Comparison of ENCODE assay signal across 15 cellular contexts in the genomic region with DNA sequence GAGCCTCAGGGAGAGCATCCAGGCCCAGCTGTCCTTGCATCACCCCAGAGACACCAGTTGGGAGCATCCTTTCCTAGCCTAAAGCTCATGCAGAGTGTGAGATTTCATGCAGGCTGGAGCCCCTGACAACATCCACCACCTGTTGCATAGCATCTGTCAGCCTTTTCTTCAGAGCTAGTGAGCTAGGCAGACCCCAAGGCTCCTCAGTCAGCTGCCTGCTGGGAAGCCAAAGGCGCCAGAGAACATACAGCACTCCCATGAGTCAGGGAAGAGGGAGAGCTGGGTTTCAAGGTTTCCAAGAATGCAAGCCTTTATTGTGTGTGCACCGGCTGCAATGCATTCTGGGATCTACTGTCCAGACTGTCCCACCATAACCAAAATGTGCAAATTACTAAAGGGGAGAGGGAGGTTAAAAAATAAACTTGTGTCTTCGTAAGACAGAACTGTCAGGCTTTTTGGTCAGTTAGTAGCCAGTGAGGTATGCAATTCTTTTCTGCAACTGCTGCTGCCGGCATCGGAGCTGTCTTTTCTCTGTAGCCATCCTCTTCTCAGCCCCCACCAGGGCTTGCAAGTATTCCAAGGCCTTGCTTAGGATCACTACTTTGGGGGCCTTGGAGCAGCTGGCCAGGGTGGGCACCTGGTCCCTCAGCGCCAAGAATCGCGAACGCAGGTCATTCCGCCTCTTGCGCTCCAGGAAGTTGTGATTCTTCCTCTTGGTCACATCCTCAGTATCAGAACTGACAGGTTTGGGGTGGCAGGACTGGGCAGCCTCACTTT. TPM values are rescaled to one million over a fixed set of nuclear protein-coding genes. Genes with fewer than 3 reads are reported as not detected.
DNase-seq lines count a peak whose midpoint lies in the region; ATAC-seq, FAIRE-seq and TF ChIP-seq lines count a peak whose summit lies in the region.
"Had no signal": no experiment of that assay in that cellular context is flagged by ENCODE, and none has a peak within 500 bp of the region (broad histone marks: within the 10 kb centered on the region; RNA-seq: fewer than 3 reads in every experiment).

No MANE protein-coding gene starts in this region.

- no peak overlapping the region for H2AFZ ChIP-seq in HepG2 (ENCODE audit: low read length)

- no TSS peak for BruUV-seq in HepG2 (replicated peaks; lab: Mats Ljungman, UMichigan)

- no peak for DNase-seq in HepG2 (ENCODE audit: low spot score)
- DNase-seq in right lobe of liver = no peak
- DNase-seq in foreskin melanocyte = peak; percentile 47
- no peak for DNase-seq in prostate gland (ENCODE audit: low spot score)
- DNase-seq in GM19240 (ENCODE audit: insufficient read length, low spot score) = no peak
- DNase-seq in Kasumi-1 (lab: John Stamatoyannopoulos, UW) = no peak
- DNase-seq in Right ventricle myocardium inferior (ENCODE audit: missing footprints) = no peak
- DNase-seq: activated CD4-positive, alpha-beta T cell treated with anti-CD3 and anti-CD28 coated beads for 4 hours; NCI-H345; stimulated activated CD4-positive, alpha-beta T cell treated with anti-CD3 and anti-CD28 coated beads, Interleukin-2, amount 100 ng/mL, for 48 hours; stomach had no signal

- no peak for FAIRE-seq in HepG2 (lab: Jason Lieb, UNC)

- no peaks in the 10 kb centered on the region for H4K20me1 ChIP-seq in HepG2 (ENCODE audit: insufficient read depth, low read length)

- intact Hi-C loops in HepG2 (cut with micrococcal nuclease; ENCODE audit: unreplicated experiment) (no loop called here), right lobe of liver (cut with DNase I) (no loop called here), prostate gland (cut with DNase I) (no loop called here), Right ventricle myocardium inferior (cut with DNase I) (no loop called here)

- H3K9me3 ChIP-seq in HepG2 (ENCODE audit: low read length) = no peaks in the 10 kb centered on the region
- H3K9me3 ChIP-seq in right lobe of liver = no peaks in the 10 kb centered on the region
- no peaks in the 10 kb centered on the region for H3K9me3 ChIP-seq in prostate gland
- H3K9me3 ChIP-seq: gastroesophageal sphincter, stomach had no signal

- ATAC-seq in HepG2 = no peak
- no peak for ATAC-seq in right lobe of liver
- ATAC-seq in Right ventricle myocardium inferior = no peak
- ATAC-seq: gastroesophageal sphincter had no signal

- 0 out of 6 replicates have a peak overlapping the region, but pooled peaks of 1 of the 3 experiments have one; percentile 4 for H3K4me3 ChIP-seq in HepG2 (replicated peaks in 1 of 3; ENCODE audit: insufficient read depth in 1 of 3, low read depth in 2 of 3, low read length in 3 of 3)
- no peak overlapping the region for H3K4me3 ChIP-seq in right lobe of liver
- H3K4me3 ChIP-seq in prostate gland = no peak overlapping the region
- H3K4me3 ChIP-seq: coronary artery, gastroesophageal sphincter, SK-N-MC, stomach had no signal

- H3K27me3 ChIP-seq in HepG2 (ENCODE audit: control insufficient read depth in 1 of 2, insufficient read depth in 2 of 2, low read length in 2 of 2) (peaks cover 0 to 30% of the 10 kb centered on the region in 2 experiments; a peak in 2 of 5 replicates), right lobe of liver (no peaks in the 10 kb centered on the region), prostate gland (replicated peaks; ENCODE audit: insufficient read depth) (no peaks in the 10 kb centered on the region)

- no peak overlapping the region for H3K9ac ChIP-seq in HepG2 (ENCODE audit: insufficient read depth, low read depth, low read length)

- in situ Hi-C loops in HepG2 (cut with HindIII; ENCODE audit: extremely low pct_ligation_motif_present, low pct_unique_long_range_greater_than_20kb) = no loop called here

- no peaks in the 10 kb centered on the region for H3K79me2 ChIP-seq in HepG2 (ENCODE audit: insufficient read depth, low read length)

- 0 out of 2 replicates have a peak overlapping the region, but pooled peaks have one; percentile 1 for H3K4me2 ChIP-seq in HepG2 (ENCODE audit: low read depth, low read length)

- no peaks in the 10 kb centered on the region for H3K36me3 ChIP-seq in HepG2 (replicated peaks in 1 of 2; ENCODE audit: control insufficient read depth in 1 of 2, insufficient read depth in 2 of 2, low read length in 2 of 2)
- H3K36me3 ChIP-seq in right lobe of liver = peaks cover 0 to 5% (median 3%) of the 10 kb centered on the region in 4 donors
- no peaks in the 10 kb centered on the region for H3K36me3 ChIP-seq in prostate gland
- H3K36me3 ChIP-seq: gastroesophageal sphincter, stomach had no signal

- WGBS in HepG2 (ENCODE audit: low lambda C conversion rate) = 64% methylated on average over 11 of the region's 11 CpGs
- 93% methylated on average over 8 of the region's 11 CpGs for WGBS in right lobe of liver (ENCODE audit: insufficient coverage, low coverage, low lambda C conversion rate, missing lambda C conversion rate)
- 88% methylated on average over 11 of the region's 11 CpGs for WGBS in prostate gland

- TF ChIP-seq CTCF in HepG2 (CRISPR knock-in tag; IDR thresholded peaks at IDR 0.05) (no peak), right lobe of liver (IDR thresholded peaks at IDR 0.05) (no peak), prostate gland (IDR thresholded peaks at IDR 0.05) (no peak)

- TF ChIP-seq POLR2A in HepG2 (IDR thresholded peaks at IDR 0.05; ENCODE audit: insufficient read depth in 1 of 2, low read depth in 2 of 2, low read length in 2 of 2) = no peak
- no peak for TF ChIP-seq POLR2A in right lobe of liver (IDR thresholded peaks at IDR 0.05)
- peak; percentile 14; the same call in 1 of the 2 replicates for TF ChIP-seq POLR2A in Raji (IDR thresholded peaks at IDR 0.05; ENCODE audit: insufficient read depth, low read depth, low read length)
- TF ChIP-seq POLR2A in prostate gland (IDR thresholded peaks at IDR 0.05) = no peak

- H3K4me1 ChIP-seq in HepG2 (ENCODE audit: insufficient read depth, low read length) = peaks cover 54% of the 10 kb centered on the region
- peaks cover 0 to 36% (median 15%) of the 10 kb centered on the region in 4 donors for H3K4me1 ChIP-seq in right lobe of liver
- H3K4me1 ChIP-seq in prostate gland (replicated peaks) = no peaks in the 10 kb centered on the region

- CTCF ChIA-PET in HepG2 (lab: Yijun Ruan, JAX; ENCODE audit: low intra/inter-chr PET ratio, low total read pairs) = no interaction called here

- POLR2A ChIA-PET in HepG2 (lab: Yijun Ruan, JAX) = interaction anchor here (0.6 to 1.6 kb wide), 2 partner anchors 17 to 80 kb away, joined by 3 to 4 read pairs; no protein-coding TSS in a partner anchor

- no peak overlapping the region for H3K27ac ChIP-seq in HepG2 (ENCODE audit: extremely low read length, insufficient read depth, low read length)
- H3K27ac ChIP-seq in right lobe of liver = no peak overlapping the region
- H3K27ac ChIP-seq in prostate gland = no peak overlapping the region
- H3K27ac ChIP-seq: coronary artery, gastroesophageal sphincter, SK-N-MC, stomach had no signal

- TF ChIP-seq EP300 in HepG2 (IDR thresholded peaks at IDR 0.05; ENCODE audit: low read depth in 2 of 2, low read length in 2 of 2) = no peak
- no peak for TF ChIP-seq EP300 in HepG2 (CRISPR knock-in tag; IDR thresholded peaks at IDR 0.05; ENCODE audit: borderline replicate concordance)

- no peak for TF ChIP-seq RAD21 in HepG2 (CRISPR knock-in tag; IDR thresholded peaks at IDR 0.05)

RNA-seq across cellular contexts. Expression of a gene that starts 4.6 kb away (rescaled TPM):
- total RNA-seq in HepG2 (2016; rRNA removed; fragmentation: Illumina TruSeq; extraction: Trizol) (0.31 and 0.42 TPM in 2 replicates), right lobe of liver (10 to 100 TPM in 2 of 6 experiments, 1 to 10 TPM in 3, under 1 TPM in 1; 0.75 to 20.5 (median 6.1) TPM), prostate gland (10 to 100 TPM; 14.5 to 19.7 TPM), Right ventricle myocardium inferior (1.1 TPM)
- total RNA-seq in HepG2 (2016; cell fraction: cytosol; rRNA removed; fragmentation: Illumina TruSeq; extraction: Trizol; ENCODE audit: low read depth) = 0.20 and 0.26 TPM in 2 replicates
- total RNA-seq in HepG2 (2016; cell fraction: insoluble cytoplasmic fraction; rRNA removed; fragmentation: Illumina TruSeq; extraction: Trizol) = 0.15 and 0.30 TPM in 2 replicates
- total RNA-seq in HepG2 (2016; cell fraction: membrane; rRNA removed; fragmentation: Illumina TruSeq; extraction: Trizol) = 0.28 and 0.34 TPM in 2 replicates
- total RNA-seq in HepG2 (2016; cell fraction: nucleus; rRNA removed; fragmentation: Illumina TruSeq; extraction: Trizol) = 0.38 and 0.62 TPM in 2 replicates
- polyA plus RNA-seq in HepG2 (2011; rRNA removed) = 1.7 and 2.1 TPM in 2 replicates
- 1.7 and 2.2 TPM in 2 replicates for polyA plus RNA-seq in HepG2 (2011; cell fraction: cytosol; rRNA removed)
- 0.77 and 1.6 TPM in 2 replicates for polyA plus RNA-seq in HepG2 (2011; cell fraction: nucleus; rRNA removed)
- polyA plus RNA-seq in HepG2 (2012) = 4.1 and 5.6 TPM in 2 replicates
- 0.14 and 0.15 TPM in 2 replicates for polyA plus RNA-seq in HepG2 (2016; cell fraction: cytosol; fragmentation: Illumina TruSeq; extraction: Trizol; ENCODE audit: low read depth)
- polyA plus RNA-seq in HepG2 (2016; cell fraction: insoluble cytoplasmic fraction; fragmentation: Illumina TruSeq; extraction: Trizol; ENCODE audit: low read depth) = 0.21 and 0.37 TPM in 2 replicates
- polyA plus RNA-seq in HepG2 (2016; cell fraction: membrane; fragmentation: Illumina TruSeq; extraction: Trizol; ENCODE audit: low read depth) = 0.28 and 0.40 TPM in 2 replicates
- 0.29 and 0.42 TPM in 2 replicates for polyA plus RNA-seq in HepG2 (2016; cell fraction: nucleus; fragmentation: Illumina TruSeq; extraction: Trizol; ENCODE audit: insufficient read depth, low read depth)
- polyA minus RNA-seq in HepG2 (2011; rRNA and poly(A)+ RNA removed; ENCODE audit: low replicate concordance) = 2.5 and 7.8 TPM in 2 replicates
- 0.79 and 1.5 TPM in 2 replicates for polyA minus RNA-seq in HepG2 (2011; cell fraction: cytosol; rRNA and poly(A)+ RNA removed)
- polyA minus RNA-seq in HepG2 (2011; cell fraction: nucleus; rRNA and poly(A)+ RNA removed) = 1.3 and 3.1 TPM in 2 replicates

RNA-seq across cellular contexts. Expression of a gene that starts 13.8 kb away (rescaled TPM):
- total RNA-seq in HepG2 (2016; rRNA removed; fragmentation: Illumina TruSeq; extraction: Trizol) (20.4 and 20.7 TPM in 2 replicates), right lobe of liver (10 to 100 TPM in 1 of 6 experiments, 1 to 10 TPM in 5; 5.1 to 10.3 (median 7.0) TPM), prostate gland (10 to 100 TPM; 23.2 to 35.5 TPM), Right ventricle myocardium inferior (18.0 TPM)
- 6.6 and 8.1 TPM in 2 replicates for total RNA-seq in HepG2 (2016; cell fraction: cytosol; rRNA removed; fragmentation: Illumina TruSeq; extraction: Trizol; ENCODE audit: low read depth)
- total RNA-seq in HepG2 (2016; cell fraction: insoluble cytoplasmic fraction; rRNA removed; fragmentation: Illumina TruSeq; extraction: Trizol) = 20.6 and 21.7 TPM in 2 replicates
- 11.4 and 13.2 TPM in 2 replicates for total RNA-seq in HepG2 (2016; cell fraction: membrane; rRNA removed; fragmentation: Illumina TruSeq; extraction: Trizol)
- total RNA-seq in HepG2 (2016; cell fraction: nucleus; rRNA removed; fragmentation: Illumina TruSeq; extraction: Trizol) = 24.7 and 29.2 TPM in 2 replicates
- polyA plus RNA-seq in HepG2 (2011; rRNA removed) = 11.5 and 13.4 TPM in 2 replicates
- 6.3 and 6.6 TPM in 2 replicates for polyA plus RNA-seq in HepG2 (2011; cell fraction: cytosol; rRNA removed)
- 11.5 and 15.4 TPM in 2 replicates for polyA plus RNA-seq in HepG2 (2011; cell fraction: nucleus; rRNA removed)
- polyA plus RNA-seq in HepG2 (2012) = 10.4 and 13.0 TPM in 2 replicates
- 2.8 and 4.0 TPM in 2 replicates for polyA plus RNA-seq in HepG2 (2016; cell fraction: cytosol; fragmentation: Illumina TruSeq; extraction: Trizol; ENCODE audit: low read depth)
- 13.4 and 19.6 TPM in 2 replicates for polyA plus RNA-seq in HepG2 (2016; cell fraction: insoluble cytoplasmic fraction; fragmentation: Illumina TruSeq; extraction: Trizol; ENCODE audit: low read depth)
- 5.7 and 6.6 TPM in 2 replicates for polyA plus RNA-seq in HepG2 (2016; cell fraction: membrane; fragmentation: Illumina TruSeq; extraction: Trizol; ENCODE audit: low read depth)
- 46.0 and 50.5 TPM in 2 replicates for polyA plus RNA-seq in HepG2 (2016; cell fraction: nucleus; fragmentation: Illumina TruSeq; extraction: Trizol; ENCODE audit: insufficient read depth, low read depth)
- polyA minus RNA-seq in HepG2 (2011; rRNA and poly(A)+ RNA removed; ENCODE audit: low replicate concordance) = 11.6 and 20.1 TPM in 2 replicates
- polyA minus RNA-seq in HepG2 (2011; cell fraction: cytosol; rRNA and poly(A)+ RNA removed) = 5.3 and 8.4 TPM in 2 replicates
- polyA minus RNA-seq in HepG2 (2011; cell fraction: nucleus; rRNA and poly(A)+ RNA removed) = 22.4 and 32.9 TPM in 2 replicates

RNA-seq across cellular contexts. Expression of a gene that starts 57.8 kb away (rescaled TPM):
- total RNA-seq in HepG2 (2016; rRNA removed; fragmentation: Illumina TruSeq; extraction: Trizol) = not detected in 2 replicates
- not detected in 2 replicates for total RNA-seq in HepG2 (2016; cell fraction: cytosol; rRNA removed; fragmentation: Illumina TruSeq; extraction: Trizol; ENCODE audit: low read depth)
- total RNA-seq in HepG2 (2016; cell fraction: insoluble cytoplasmic fraction; rRNA removed; fragmentation: Illumina TruSeq; extraction: Trizol) = 0.11 TPM in 1 of 2 replicates, not detected in the other
- not detected in 2 replicates for total RNA-seq in HepG2 (2016; cell fraction: membrane; rRNA removed; fragmentation: Illumina TruSeq; extraction: Trizol)
- not detected in 2 replicates for total RNA-seq in HepG2 (2016; cell fraction: nucleus; rRNA removed; fragmentation: Illumina TruSeq; extraction: Trizol)
- polyA plus RNA-seq in HepG2 (2011; rRNA removed) = 0.05 and 0.08 TPM in 2 replicates
- not detected in 2 replicates for polyA plus RNA-seq in HepG2 (2011; cell fraction: cytosol; rRNA removed)
- polyA plus RNA-seq in HepG2 (2011; cell fraction: nucleus; rRNA removed) = 0.13 TPM in 1 of 2 replicates, not detected in the other
- not detected in 2 replicates for polyA plus RNA-seq in HepG2 (2012)
- not detected in 2 replicates for polyA plus RNA-seq in HepG2 (2016; cell fraction: cytosol; fragmentation: Illumina TruSeq; extraction: Trizol; ENCODE audit: low read depth)
- polyA plus RNA-seq in HepG2 (2016; cell fraction: insoluble cytoplasmic fraction; fragmentation: Illumina TruSeq; extraction: Trizol; ENCODE audit: low read depth) = not detected in 2 replicates
- polyA plus RNA-seq in HepG2 (2016; cell fraction: membrane; fragmentation: Illumina TruSeq; extraction: Trizol; ENCODE audit: low read depth) = not detected in 2 replicates
- not detected in 2 replicates for polyA plus RNA-seq in HepG2 (2016; cell fraction: nucleus; fragmentation: Illumina TruSeq; extraction: Trizol; ENCODE audit: insufficient read depth, low read depth)
- 0.06 and 0.16 TPM in 2 replicates for polyA minus RNA-seq in HepG2 (2011; rRNA and poly(A)+ RNA removed; ENCODE audit: low replicate concordance)
- not detected in 2 replicates for polyA minus RNA-seq in HepG2 (2011; cell fraction: cytosol; rRNA and poly(A)+ RNA removed)
- polyA minus RNA-seq in HepG2 (2011; cell fraction: nucleus; rRNA and poly(A)+ RNA removed) = not detected in 2 replicates
- 100 to 1,000 TPM in 3 of 6 experiments, 10 to 100 TPM in 3; 44.3 to 292 (median 113) TPM for total RNA-seq in right lobe of liver
- 100 to 1,000 TPM in 1 of 2 donors, 1 to 10 TPM in 1; 1.1 to 135 TPM for total RNA-seq in prostate gland
- total RNA-seq in Right ventricle myocardium inferior = 0.65 TPM
